Comparison of ENCODE assay signal across 9 cellular contexts in genomic region chr15:100869151-100869999, GRCh38. TPM values are rescaled to one million over a fixed set of nuclear protein-coding genes. Genes with fewer than 3 reads are reported as not detected.
A peak's percentile ranks its signal among the peaks of the same experiment; 100 is the strongest.
DNase-seq lines count a peak whose midpoint lies in the region; TF ChIP-seq lines count a peak whose summit lies in the region.
"Had no signal": no experiment of that assay in that cellular context is flagged by ENCODE, and none has a peak within 500 bp of the region (broad histone marks: within the 10 kb centered on the region; RNA-seq: fewer than 3 reads in every experiment).

No MANE protein-coding gene starts in this region.

- H3K27me3 ChIP-seq in Loucy (ENCODE audit: insufficient read depth, low read length, poor library complexity, severe bottlenecking) = no peaks in the 10 kb centered on the region
- no peaks in the 10 kb centered on the region for H3K27me3 ChIP-seq in dorsolateral prefrontal cortex
- peaks cover 0 to 8% (median 0%) of the 10 kb centered on the region in 7 donors for H3K27me3 ChIP-seq in spleen (replicated peaks in 1 of 7)
- no peaks in the 10 kb centered on the region for H3K27me3 ChIP-seq in uterus
- peaks cover 6% of the 10 kb centered on the region for H3K27me3 ChIP-seq in adrenal gland

- 62 to 71% (median 66%) methylated on average over 13 of the region's 13 CpGs for WGBS in spleen, 5 donors
- 55 to 62% (median 60%) methylated on average over 12 to 13 of the region's 13 CpGs for WGBS in adrenal gland, 4 donors

- H3K36me3 ChIP-seq in Loucy (ENCODE audit: insufficient read depth, low read length) (no peaks in the 10 kb centered on the region), spleen (no peaks in the 10 kb centered on the region), uterus (no peaks in the 10 kb centered on the region), adrenal gland (replicated peaks in 1 of 2) (no peaks in the 10 kb centered on the region)
- H3K36me3 ChIP-seq: left lung had no signal

- H3K4me2 ChIP-seq in Loucy (ENCODE audit: low read depth, low read length, poor library complexity, severe bottlenecking) = no peak overlapping the region

- TF ChIP-seq CTCF in Loucy (conservative IDR thresholded peaks at IDR 0.05; ENCODE audit: low read length) (peak; percentile 74), dorsolateral prefrontal cortex (IDR thresholded peaks at IDR 0.05 in 54 of 56, conservative IDR thresholded peaks at IDR 0.05 in 2 of 56; ENCODE audit: low read depth in 1 of 56, partially characterized antibody in 56 of 56) (peak in 39 of 56 donors; percentile 9 to 51 (median 30)), spleen (IDR thresholded peaks at IDR 0.05 in 8 of 11, conservative IDR thresholded peaks at IDR 0.05 in 3 of 11) (peak in 3 of 11 experiments; percentile 10 to 21 (median 14)), uterus (IDR thresholded peaks at IDR 0.05) (peak in 2 of 4 experiments; percentile 5 to 11), adrenal gland (IDR thresholded peaks at IDR 0.05) (no peak)

- H3F3A ChIP-seq in Loucy (ENCODE audit: low read depth) = no peaks in the 10 kb centered on the region

- no peaks in the 10 kb centered on the region for H3K9me3 ChIP-seq in Loucy (ENCODE audit: insufficient read depth, low read depth, low read length)
- peaks cover 0 to 16% (median 8%) of the 10 kb centered on the region in 8 donors for H3K9me3 ChIP-seq in spleen
- H3K9me3 ChIP-seq in uterus = no peaks in the 10 kb centered on the region
- no peaks in the 10 kb centered on the region for H3K9me3 ChIP-seq in adrenal gland (replicated peaks in 1 of 3)

- H3K4me3 ChIP-seq in Loucy (ENCODE audit: low read length, poor library complexity, severe bottlenecking) = no peak overlapping the region
- no peak overlapping the region for H3K4me3 ChIP-seq in dorsolateral prefrontal cortex
- H3K4me3 ChIP-seq in spleen = no peak overlapping the region
- H3K4me3 ChIP-seq in uterus = no peak overlapping the region
- H3K4me3 ChIP-seq in adrenal gland = no peak overlapping the region
- H3K4me3 ChIP-seq: left lung had no signal

- no peaks in the 10 kb centered on the region for H3K9me2 ChIP-seq in Loucy (replicated peaks; ENCODE audit: low read depth, low read length)

- H3K9ac ChIP-seq in Loucy (ENCODE audit: low read depth, low read length, poor library complexity, severe bottlenecking) = no peak overlapping the region

- intact Hi-C loops in dorsolateral prefrontal cortex (cut with DNase I) (loop anchor here (10.0 kb wide), 1 partner anchor 385 kb away; the partner anchor contains the start of gene CHSY1 (in 2 of the 2)), spleen (cut with DNase I; ENCODE audit: low total_unique reads) (no loop called here), uterus (cut with DNase I; ENCODE audit: low total_unique reads) (loop anchor here (5.0 kb wide), 1 partner anchor 242 kb away; no protein-coding TSS in a partner anchor), adrenal gland (cut with DNase I) (no loop called here)

- peak; percentile 58 to 60 for DNase-seq in activated T-cell treated with anti-CD3 and anti-CD28 coated beads, Interleukin-2, amount 50 U/mL, for 48 hours
- DNase-seq in activated T-cell treated with anti-CD3 and anti-CD28 coated beads, Interleukin-2, amount 50 U/mL, for 1 hour = no peak
- DNase-seq in dorsolateral prefrontal cortex (no peak), spleen (peak; percentile 21), uterus (no peak), NCI-H69 (lab: John Stamatoyannopoulos, UW) (no peak), adrenal gland (no peak)
- DNase-seq: left lung had no signal

- no peaks in the 10 kb centered on the region for H3K79me2 ChIP-seq in Loucy (ENCODE audit: insufficient read depth, low read length)

- TF ChIP-seq POLR2A in spleen (IDR thresholded peaks at IDR 0.05) (no peak), uterus (IDR thresholded peaks at IDR 0.05) (no peak), adrenal gland (IDR thresholded peaks at IDR 0.05) (no peak)

- no peaks in the 10 kb centered on the region for H4K20me1 ChIP-seq in Loucy (ENCODE audit: insufficient read depth, low read length, poor library complexity, severe bottlenecking)

- H3K27ac ChIP-seq in dorsolateral prefrontal cortex (no peak overlapping the region), spleen (no peak overlapping the region), uterus (no peak overlapping the region), adrenal gland (no peak overlapping the region)
- H3K27ac ChIP-seq: left lung had no signal

- no peak overlapping the region for H2AFZ ChIP-seq in Loucy (ENCODE audit: low read length)

- H3K4me1 ChIP-seq in Loucy (ENCODE audit: insufficient read depth, low read length, poor library complexity, severe bottlenecking) (no peaks in the 10 kb centered on the region), spleen (peaks cover 0 to 6% (median 0%) of the 10 kb centered on the region in 6 donors), uterus (no peaks in the 10 kb centered on the region), adrenal gland (replicated peaks in 1 of 2) (no peaks in the 10 kb centered on the region)
- H3K4me1 ChIP-seq: left lung had no signal

RNA-seq across cellular contexts. Expression of gene ALDH1A3, which starts 10.3 kb away (rescaled TPM):
- 10 to 100 TPM in 61 of 120 experiments, 1 to 10 TPM in 59; 2.6 to 21.6 (median 10.1) TPM for total RNA-seq in dorsolateral prefrontal cortex
- total RNA-seq in spleen = 10 to 100 TPM in 2 of 7 donors, 1 to 10 TPM in 4, under 1 TPM in 1; 0.94 to 22.3 (median 6.4) TPM
- polyA plus RNA-seq in spleen = 1 to 10 TPM; 1.1 to 4.0 (median 1.4) TPM
- 10 to 100 TPM; 15.6 to 55.2 (median 26.4) TPM for total RNA-seq in uterus
- 100 to 1,000 TPM in 3 of 8 donors, 10 to 100 TPM in 5; 16.6 to 165 (median 56.2) TPM for total RNA-seq in adrenal gland
- polyA plus RNA-seq in adrenal gland = 10 to 100 TPM; 13.2 to 26.5 (median 15.8) TPM

RNA-seq across cellular contexts. Expression of gene LRRK1, which starts 49.8 kb away (rescaled TPM):
- total RNA-seq in dorsolateral prefrontal cortex (10 to 100 TPM; 18.9 to 73.5 (median 38.2) TPM), spleen (10 to 100 TPM; 31.3 to 60.2 (median 49.9) TPM), uterus (10 to 100 TPM in 2 of 4 donors, 1 to 10 TPM in 2; 2.6 to 36.6 (median 13.1) TPM), adrenal gland (10 to 100 TPM in 3 of 8 donors, 1 to 10 TPM in 5; 3.4 to 13.1 (median 9.3) TPM)
- polyA plus RNA-seq in spleen (10 to 100 TPM; 12.0 to 23.6 (median 12.8) TPM), adrenal gland (1 to 10 TPM; 2.3 to 6.9 (median 3.2) TPM)

Comparison
In these comparisons a context has a peak if more than half of its experiments do, and no peak if none do; other contexts are left out.
1. DNase-seq: peak in activated T-cell treated with anti-CD3 and anti-CD28 coated beads, Interleukin-2, amount 50 U/mL, for 48 hours (2 of 2) and spleen (single experiment); none in activated T-cell treated with anti-CD3 and anti-CD28 coated beads, Interleukin-2, amount 50 U/mL, for 1 hour (single experiment), dorsolateral prefrontal cortex (0 of 10), uterus (0 of 2), NCI-H69 (single experiment) and adrenal gland (0 of 7).
2. CTCF ChIP-seq: peak in Loucy (single experiment) and dorsolateral prefrontal cortex (39 of 56); none in adrenal gland (0 of 6).
3. intact Hi-C loops: an anchor here in dorsolateral prefrontal cortex (10.0 kb wide) and uterus (5.0 kb wide); none called in spleen and adrenal gland.